1 cellular context compared by ENCODE assay signal in the genomic region with DNA sequence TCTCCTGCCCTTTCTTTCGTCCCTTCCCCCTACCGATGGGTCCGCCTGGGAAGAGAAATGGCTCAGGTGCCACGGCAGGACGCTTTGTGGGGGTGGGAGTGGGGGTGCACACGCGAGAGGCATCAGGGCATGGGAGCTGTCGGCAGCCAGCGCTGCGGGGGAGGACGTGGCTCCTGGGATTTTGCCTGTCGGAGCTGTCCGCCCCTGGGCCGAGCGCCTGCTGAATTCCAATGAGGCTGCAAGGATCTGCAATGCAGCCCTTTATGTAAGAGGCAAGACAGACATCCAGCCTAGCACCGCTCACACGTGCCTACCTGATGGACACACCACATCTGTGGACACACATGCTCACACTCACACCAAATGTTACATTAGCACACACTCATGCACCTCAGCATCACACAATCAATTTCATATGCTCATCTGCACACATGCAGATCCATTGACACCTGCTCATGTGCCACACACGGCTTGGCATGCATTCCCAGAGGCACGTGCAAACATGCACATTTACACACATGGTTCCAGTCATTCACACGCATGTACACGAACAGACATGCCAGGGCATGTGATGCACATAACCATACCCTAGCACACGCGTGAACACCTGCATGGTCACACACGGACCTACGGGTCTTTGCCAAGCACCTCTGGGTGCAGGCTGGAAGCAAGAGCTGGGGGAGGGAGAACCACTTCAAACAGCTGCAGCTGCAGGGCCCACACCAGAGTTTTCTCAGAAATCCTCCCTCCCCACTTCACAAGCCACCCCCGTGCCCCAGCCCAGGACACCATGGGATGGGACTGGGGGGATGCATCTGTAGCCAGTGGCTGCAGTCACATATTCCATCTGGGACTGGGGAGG.
TF ChIP-seq lines count a peak whose summit lies in the region.

No MANE protein-coding gene starts in this region.

TF ChIP-seq in Ishikawa, 13 proteins besides CTCF, POLR2A, EP300 and RAD21 (continued from another document):
- TF ChIP-seq, protein P1, sequence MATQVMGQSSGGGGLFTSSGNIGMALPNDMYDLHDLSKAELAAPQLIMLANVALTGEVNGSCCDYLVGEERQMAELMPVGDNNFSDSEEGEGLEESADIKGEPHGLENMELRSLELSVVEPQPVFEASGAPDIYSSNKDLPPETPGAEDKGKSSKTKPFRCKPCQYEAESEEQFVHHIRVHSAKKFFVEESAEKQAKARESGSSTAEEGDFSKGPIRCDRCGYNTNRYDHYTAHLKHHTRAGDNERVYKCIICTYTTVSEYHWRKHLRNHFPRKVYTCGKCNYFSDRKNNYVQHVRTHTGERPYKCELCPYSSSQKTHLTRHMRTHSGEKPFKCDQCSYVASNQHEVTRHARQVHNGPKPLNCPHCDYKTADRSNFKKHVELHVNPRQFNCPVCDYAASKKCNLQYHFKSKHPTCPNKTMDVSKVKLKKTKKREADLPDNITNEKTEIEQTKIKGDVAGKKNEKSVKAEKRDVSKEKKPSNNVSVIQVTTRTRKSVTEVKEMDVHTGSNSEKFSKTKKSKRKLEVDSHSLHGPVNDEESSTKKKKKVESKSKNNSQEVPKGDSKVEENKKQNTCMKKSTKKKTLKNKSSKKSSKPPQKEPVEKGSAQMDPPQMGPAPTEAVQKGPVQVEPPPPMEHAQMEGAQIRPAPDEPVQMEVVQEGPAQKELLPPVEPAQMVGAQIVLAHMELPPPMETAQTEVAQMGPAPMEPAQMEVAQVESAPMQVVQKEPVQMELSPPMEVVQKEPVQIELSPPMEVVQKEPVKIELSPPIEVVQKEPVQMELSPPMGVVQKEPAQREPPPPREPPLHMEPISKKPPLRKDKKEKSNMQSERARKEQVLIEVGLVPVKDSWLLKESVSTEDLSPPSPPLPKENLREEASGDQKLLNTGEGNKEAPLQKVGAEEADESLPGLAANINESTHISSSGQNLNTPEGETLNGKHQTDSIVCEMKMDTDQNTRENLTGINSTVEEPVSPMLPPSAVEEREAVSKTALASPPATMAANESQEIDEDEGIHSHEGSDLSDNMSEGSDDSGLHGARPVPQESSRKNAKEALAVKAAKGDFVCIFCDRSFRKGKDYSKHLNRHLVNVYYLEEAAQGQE (IDR thresholded peaks at IDR 0.05; ENCODE audit: low read depth) = peak; percentile 72
- no peak for TF ChIP-seq FOXM1 (IDR thresholded peaks at IDR 0.05; ENCODE audit: borderline replicate concordance, low read depth)
